Comparison of ENCODE assay signal across 1 cellular context in genomic region chr6:160955508-160956295, GRCh38.
TF ChIP-seq lines count a peak whose summit lies in the region.

No MANE protein-coding gene starts in this region.

TF ChIP-seq in K562, 482 proteins besides CTCF, POLR2A, EP300 and RAD21 (continued from another document):
- TF ChIP-seq ZNF165 (CRISPR knock-in tag; IDR thresholded peaks at IDR 0.05; ENCODE audit: borderline replicate concordance) (no peak), ZNF830 (CRISPR knock-in tag; IDR thresholded peaks at IDR 0.05) (no peak), TCF7L2 (IDR thresholded peaks at IDR 0.05; ENCODE audit: low read depth, low read length) (no peak), FOXO4 (CRISPR knock-in tag; IDR thresholded peaks at IDR 0.05) (no peak), MAZ (CRISPR knock-in tag; conservative IDR thresholded peaks at IDR 0.05 in 1 of 2, IDR thresholded peaks at IDR 0.05 in 1 of 2) (no peak), DPF2 (IDR thresholded peaks at IDR 0.05) (peak; percentile 38; the same call in 1 of the 2 replicates), CREB1 (IDR thresholded peaks at IDR 0.05) (no peak), CREB1 (CRISPR knock-in tag; IDR thresholded peaks at IDR 0.05) (no peak), MECOM (CRISPR knock-in tag; IDR thresholded peaks at IDR 0.05) (peak; percentile 68; the same call in 1 of the 2 replicates), TCF3 (CRISPR knock-in tag; IDR thresholded peaks at IDR 0.05) (peak; percentile 70), ETS2 (tag; IDR thresholded peaks at IDR 0.05; ENCODE audit: borderline replicate concordance, poor library complexity, severe bottlenecking) (no peak), ZNF175 (CRISPR knock-in tag; IDR thresholded peaks at IDR 0.05; ENCODE audit: low read depth) (no peak), SMARCA4 (IDR thresholded peaks at IDR 0.05) (0 out of 2 replicates have a peak, but pooled peaks have one; percentile 36), ZNF197 (CRISPR knock-in tag; IDR thresholded peaks at IDR 0.05; ENCODE audit: low read depth) (no peak), TRIM28 (IDR thresholded peaks at IDR 0.05) (no peak), ELF4 (CRISPR knock-in tag; IDR thresholded peaks at IDR 0.05) (0 out of 2 replicates have a peak, but pooled peaks have one; percentile 4), ZBTB49 (CRISPR knock-in tag; IDR thresholded peaks at IDR 0.05; ENCODE audit: borderline replicate concordance) (no peak), NR2F6 (CRISPR knock-in tag; IDR thresholded peaks at IDR 0.05) (no peak), STAG1 (CRISPR knock-in tag; IDR thresholded peaks at IDR 0.05; ENCODE audit: borderline replicate concordance) (no peak), GTF2F1 (IDR thresholded peaks at IDR 0.05; ENCODE audit: low read depth, low read length) (no peak), GTF2B (IDR thresholded peaks at IDR 0.05; ENCODE audit: extremely low read depth, insufficient read length) (no peak), NR1H2 (CRISPR knock-in tag; IDR thresholded peaks at IDR 0.05) (no peak), NCOR1 (IDR thresholded peaks at IDR 0.05) (peak; percentile 53; the same call in 1 of the 2 replicates), ETV6 (IDR thresholded peaks at IDR 0.05; ENCODE audit: borderline replicate concordance in 1 of 2, low read depth in 2 of 2, low read length in 1 of 2) (no peak), ETV6 (CRISPR knock-in tag; IDR thresholded peaks at IDR 0.05; ENCODE audit: borderline replicate concordance) (no peak), SMAD3 (CRISPR knock-in tag; conservative IDR thresholded peaks at IDR 0.05) (no peak), ZNF274 (IDR thresholded peaks at IDR 0.05; ENCODE audit: borderline replicate concordance, low read depth, low read length) (no peak), RFX5 (IDR thresholded peaks at IDR 0.05; ENCODE audit: low read depth, low read length) (no peak), HMGN3 (IDR thresholded peaks at IDR 0.05; ENCODE audit: borderline replicate concordance, extremely low read depth, insufficient read length, low read depth, low read length) (no peak), NFIC (IDR thresholded peaks at IDR 0.05) (no peak), KLF16 (IDR thresholded peaks at IDR 0.05) (peak; percentile 64), MTA3 (IDR thresholded peaks at IDR 0.05; ENCODE audit: borderline replicate concordance) (no peak), ZC3H4 (CRISPR knock-in tag; IDR thresholded peaks at IDR 0.05; ENCODE audit: borderline replicate concordance) (no peak), XRCC3 (IDR thresholded peaks at IDR 0.05) (no peak), SLC30A9 (CRISPR knock-in tag; IDR thresholded peaks at IDR 0.05) (no peak), CEBPZ (IDR thresholded peaks at IDR 0.05; ENCODE audit: borderline replicate concordance, low read depth, low read length) (no peak), ZNF146 (CRISPR knock-in tag; IDR thresholded peaks at IDR 0.05; ENCODE audit: unreplicated experiment) (no peak), ZNF57 (CRISPR knock-in tag; IDR thresholded peaks at IDR 0.05) (no peak), HDAC2 (IDR thresholded peaks at IDR 0.05) (0 out of 2 replicates have a peak, but pooled peaks have one; percentile 15), ZBTB17 (CRISPR knock-in tag; IDR thresholded peaks at IDR 0.05) (no peak), CTBP1 (IDR thresholded peaks at IDR 0.05; ENCODE audit: borderline replicate concordance) (peak; percentile 73), ELK1 (CRISPR knock-in tag; IDR thresholded peaks at IDR 0.05) (no peak), CREM (IDR thresholded peaks at IDR 0.05; ENCODE audit: low read depth) (0 out of 2 replicates have a peak, but pooled peaks have one; percentile 21), XRCC4 (IDR thresholded peaks at IDR 0.05; ENCODE audit: extremely low read depth, insufficient read depth, insufficient read length) (no peak), ZBED1 (IDR thresholded peaks at IDR 0.05) (no peak), BCOR (IDR thresholded peaks at IDR 0.05) (no peak), BRF2 (IDR thresholded peaks at IDR 0.05; ENCODE audit: borderline replicate concordance, insufficient read depth, insufficient read length) (no peak), HNRNPH1 (optimal IDR thresholded peaks at IDR 0.05; ENCODE audit: low read depth, low read length) (no peak), CREB3 (tag; conservative IDR thresholded peaks at IDR 0.05; ENCODE audit: low read depth) (no peak), SMAD2 (IDR thresholded peaks at IDR 0.05; ENCODE audit: low read depth, low read length) (no peak), RCOR1 (IDR thresholded peaks at IDR 0.05; ENCODE audit: borderline replicate concordance in 1 of 2, low read depth in 2 of 2, low read length in 2 of 2) (peak in 1 of 2 experiments; percentile 69; a peak in 2 of 4 replicates), POLR2H (tag; IDR thresholded peaks at IDR 0.05; ENCODE audit: low read depth) (no peak), ZNF140 (CRISPR knock-in tag; IDR thresholded peaks at IDR 0.05) (no peak), MAFG (tag; conservative IDR thresholded peaks at IDR 0.05) (no peak), ZBTB9 (CRISPR knock-in tag; IDR thresholded peaks at IDR 0.05) (no peak), CBFA2T2 (conservative IDR thresholded peaks at IDR 0.05) (peak; percentile 70)
TF ChIP-seq in K562: peak in this region for 23.
